Comparison of ENCODE assay signal across 8 cellular contexts in genomic region chr15:86915811-86916331, GRCh38.
A peak's percentile ranks its signal among the peaks of the same experiment; 100 is the strongest.
DNase-seq lines count a peak whose midpoint lies in the region; ATAC-seq and TF ChIP-seq lines count a peak whose summit lies in the region.

No MANE protein-coding gene starts in this region.

- no peaks in the 10 kb centered on the region for H3K79me2 ChIP-seq in MM.1S (ENCODE audit: low read length)

- 22% methylated on average over 12 of the region's 12 CpGs for WGBS in right cardiac atrium

- H3K9me3 ChIP-seq in MM.1S (replicated peaks; ENCODE audit: insufficient read depth, low read length) (no peaks in the 10 kb centered on the region), right cardiac atrium (ENCODE audit: control insufficient read depth, low read length) (no peaks in the 10 kb centered on the region)

- H3K4me2 ChIP-seq in MM.1S (ENCODE audit: low read depth, low read length): no peak overlapping the region

- H3K4me3 ChIP-seq in MM.1S (ENCODE audit: low read length): no peak overlapping the region
- H3K4me3 ChIP-seq in right cardiac atrium (ENCODE audit: low read length): no peak overlapping the region

- no peaks in the 10 kb centered on the region for H4K20me1 ChIP-seq in MM.1S (ENCODE audit: insufficient read depth, low read length)

- POLR2A ChIA-PET in WTC11 (lab: Charles Lee): no interaction called here

- H3K9ac ChIP-seq in MM.1S (ENCODE audit: low read length): no peak overlapping the region

- peak overlapping the region; percentile 9; the same call in 1 of the 2 replicates for H2AFZ ChIP-seq in MM.1S (ENCODE audit: low read length)

- DNase-seq in DMS79 treated with DMSO at 0.1 percent for 48 hours (lab: John Stamatoyannopoulos, UW) (peak; percentile 0), MM.1S (peak; percentile 73), WTC11 (ENCODE audit: low spot score) (peak; percentile 36), right cardiac atrium (peak in 1 of 3 donors; percentile 15), immature natural killer cell (no peak)
- DNase-seq in stimulated activated naive B cell treated with anti-CD40 and anti-IgM and Interleukin-4, amounts not matched to agents 10 μg/mL and 1 μg/mL and 100 μg/mL, for 72 hours: no peak
- no peak for DNase-seq in activated CD4-positive, alpha-beta T cell treated with anti-CD3 and anti-CD28 coated beads, Interleukin-2, amount 50 U/mL, for 1 hour
- DNase-seq in activated CD8-positive, alpha-beta memory T cell treated with anti-CD3 and anti-CD28 coated beads, Interleukin-2, amount 10 ng/mL, durations not matched to agents 7 days and 5 days: no peak

- no peaks in the 10 kb centered on the region for H3K36me3 ChIP-seq in MM.1S (replicated peaks; ENCODE audit: insufficient read depth, low read length)

- H3K27ac Mint-ChIP-seq in WTC11: no peak overlapping the region
- H3K27ac Mint-ChIP-seq in stimulated activated naive B cell treated with anti-CD40 and anti-IgM and Interleukin-4, amounts not matched to agents 10 μg/mL and 1 μg/mL and 100 μg/mL, for 72 hours: no peak overlapping the region
- H3K27ac Mint-ChIP-seq in immature natural killer cell: no peak overlapping the region
- H3K27ac Mint-ChIP-seq in activated CD8-positive, alpha-beta memory T cell treated with anti-CD3 and anti-CD28 coated beads, Interleukin-2, amount 10 ng/mL, durations not matched to agents 7 days and 5 days: no peak overlapping the region

- H3K4me1 ChIP-seq in MM.1S (ENCODE audit: low read length): peaks cover 4% of the 10 kb centered on the region; the same call in 1 of the 2 replicates
- H3K4me1 ChIP-seq in right cardiac atrium (ENCODE audit: control insufficient read depth, insufficient read depth, low read length): peaks cover 5% of the 10 kb centered on the region

- H3K9me3 Mint-ChIP-seq in WTC11 (no peaks in the 10 kb centered on the region), immature natural killer cell (no peaks in the 10 kb centered on the region)
- no peaks in the 10 kb centered on the region for H3K9me3 Mint-ChIP-seq in stimulated activated naive B cell treated with anti-CD40 and anti-IgM and Interleukin-4, amounts not matched to agents 10 μg/mL and 1 μg/mL and 100 μg/mL, for 72 hours
- no peaks in the 10 kb centered on the region for H3K9me3 Mint-ChIP-seq in activated CD8-positive, alpha-beta memory T cell treated with anti-CD3 and anti-CD28 coated beads, Interleukin-2, amount 10 ng/mL, durations not matched to agents 7 days and 5 days (ENCODE audit: low read depth)

- H3K4me3 Mint-ChIP-seq in WTC11: no peak overlapping the region
- H3K4me3 Mint-ChIP-seq in stimulated activated naive B cell treated with anti-CD40 and anti-IgM and Interleukin-4, amounts not matched to agents 10 μg/mL and 1 μg/mL and 100 μg/mL, for 72 hours: no peak overlapping the region
- no peak overlapping the region for H3K4me3 Mint-ChIP-seq in immature natural killer cell
- no peak overlapping the region for H3K4me3 Mint-ChIP-seq in activated CD8-positive, alpha-beta memory T cell treated with anti-CD3 and anti-CD28 coated beads, Interleukin-2, amount 10 ng/mL, durations not matched to agents 7 days and 5 days

- TF ChIP-seq CTCF in MM.1S (IDR thresholded peaks at IDR 0.05; ENCODE audit: low read length) (peak; percentile 60), WTC11 (IDR thresholded peaks at IDR 0.05) (0 out of 2 replicates have a peak, but pooled peaks have one; percentile 26)

- CTCF ChIA-PET in WTC11 (lab: Charles Lee): interaction anchor here (0.8 to 1.4 kb wide), 9 partner anchors 12 to 1331 kb away, joined by 3 to 4 read pairs (median 3); no protein-coding TSS in a partner anchor
- CTCF ChIA-PET in activated CD8-positive, alpha-beta memory T cell treated with anti-CD3 and anti-CD28 coated beads, Interleukin-2, amount 10 ng/mL, durations not matched to agents 7 days and 5 days (lab: Charles Lee): no interaction called here

- ATAC-seq in WTC11 (peak; percentile 77), right cardiac atrium (peak; percentile 69)
- peak; percentile 48 to 50 for ATAC-seq in stimulated activated naive B cell treated with anti-CD40 and anti-IgM and Interleukin-4, amounts not matched to agents 10 μg/mL and 1 μg/mL and 100 μg/mL, for 72 hours (replicated peaks)
- ATAC-seq in activated CD8-positive, alpha-beta memory T cell treated with anti-CD3 and anti-CD28 coated beads, Interleukin-2, amount 10 ng/mL, durations not matched to agents 7 days and 5 days: no peak

- no peaks in the 10 kb centered on the region for H3F3A ChIP-seq in MM.1S (ENCODE audit: insufficient read depth, low read length)

- H3K36me3 Mint-ChIP-seq in WTC11: no peaks in the 10 kb centered on the region
- H3K36me3 Mint-ChIP-seq in stimulated activated naive B cell treated with anti-CD40 and anti-IgM and Interleukin-4, amounts not matched to agents 10 μg/mL and 1 μg/mL and 100 μg/mL, for 72 hours: no peaks in the 10 kb centered on the region
- H3K36me3 Mint-ChIP-seq in immature natural killer cell: no peaks in the 10 kb centered on the region
- H3K36me3 Mint-ChIP-seq in activated CD8-positive, alpha-beta memory T cell treated with anti-CD3 and anti-CD28 coated beads, Interleukin-2, amount 10 ng/mL, durations not matched to agents 7 days and 5 days: no peaks in the 10 kb centered on the region

- intact Hi-C loops in right cardiac atrium (cut with DNase I): loop anchor here in 2 of 4 donors (5.0 to 10.0 kb wide), 3 partner anchors 1329 to 1359 kb away; no protein-coding TSS in a partner anchor

- no peaks in the 10 kb centered on the region for H3K27me3 Mint-ChIP-seq in WTC11 (ENCODE audit: low read depth)
- no peaks in the 10 kb centered on the region for H3K27me3 Mint-ChIP-seq in stimulated activated naive B cell treated with anti-CD40 and anti-IgM and Interleukin-4, amounts not matched to agents 10 μg/mL and 1 μg/mL and 100 μg/mL, for 72 hours
- H3K27me3 Mint-ChIP-seq in immature natural killer cell (ENCODE audit: low read depth in 3 of 3): peaks cover 2 to 7% (median 3%) of the 10 kb centered on the region in 3 donors
- peaks cover 2% of the 10 kb centered on the region for H3K27me3 Mint-ChIP-seq in activated CD8-positive, alpha-beta memory T cell treated with anti-CD3 and anti-CD28 coated beads, Interleukin-2, amount 10 ng/mL, durations not matched to agents 7 days and 5 days

- H3K27ac ChIP-seq in MM.1S (ENCODE audit: low read length): no peak overlapping the region
- H3K27ac ChIP-seq in right cardiac atrium (ENCODE audit: low read length): no peak overlapping the region

- H3K4me1 Mint-ChIP-seq in WTC11 (peaks cover 21% of the 10 kb centered on the region), immature natural killer cell (no peaks in the 10 kb centered on the region)
- no peaks in the 10 kb centered on the region for H3K4me1 Mint-ChIP-seq in stimulated activated naive B cell treated with anti-CD40 and anti-IgM and Interleukin-4, amounts not matched to agents 10 μg/mL and 1 μg/mL and 100 μg/mL, for 72 hours
- H3K4me1 Mint-ChIP-seq in activated CD8-positive, alpha-beta memory T cell treated with anti-CD3 and anti-CD28 coated beads, Interleukin-2, amount 10 ng/mL, durations not matched to agents 7 days and 5 days: no peaks in the 10 kb centered on the region

- H3K27me3 ChIP-seq in MM.1S (replicated peaks; ENCODE audit: insufficient read depth, low read length): no peaks in the 10 kb centered on the region
- H3K27me3 ChIP-seq in right cardiac atrium (ENCODE audit: control insufficient read depth, insufficient read depth): no peaks in the 10 kb centered on the region

- H3K9me2 ChIP-seq in MM.1S (replicated peaks; ENCODE audit: insufficient read depth, low read length): no peaks in the 10 kb centered on the region

TF ChIP-seq in WTC11, 78 proteins besides CTCF, POLR2A, EP300 and RAD21 (continues in another document):
- no peak for TF ChIP-seq IRF2 (CRISPR knock-in tag; IDR thresholded peaks at IDR 0.05; ENCODE audit: borderline replicate concordance, low read depth)
- TF ChIP-seq OVOL2 (CRISPR knock-in tag; IDR thresholded peaks at IDR 0.05; ENCODE audit: borderline replicate concordance): no peak
- no peak for TF ChIP-seq PREB (CRISPR knock-in tag; IDR thresholded peaks at IDR 0.05; ENCODE audit: borderline replicate concordance)
- no peak for TF ChIP-seq CREM (CRISPR knock-in tag; IDR thresholded peaks at IDR 0.05)
- TF ChIP-seq ATF1 (CRISPR knock-in tag; IDR thresholded peaks at IDR 0.05): no peak
- TF ChIP-seq E2F1 (CRISPR knock-in tag; IDR thresholded peaks at IDR 0.05): no peak
- TF ChIP-seq MAX (CRISPR knock-in tag; IDR thresholded peaks at IDR 0.05): no peak

Comparison
In these comparisons a context has a peak if more than half of its experiments do, and no peak if none do; other contexts are left out.
1. DNase-seq: peak in DMS79 treated with DMSO at 0.1 percent for 48 hours (single experiment), MM.1S (single experiment) and WTC11 (single experiment); none in stimulated activated naive B cell treated with anti-CD40 and anti-IgM and Interleukin-4, amounts not matched to agents 10 μg/mL and 1 μg/mL and 100 μg/mL, for 72 hours (single experiment), immature natural killer cell (0 of 3), activated CD4-positive, alpha-beta T cell treated with anti-CD3 and anti-CD28 coated beads, Interleukin-2, amount 50 U/mL, for 1 hour (single experiment) and activated CD8-positive, alpha-beta memory T cell treated with anti-CD3 and anti-CD28 coated beads, Interleukin-2, amount 10 ng/mL, durations not matched to agents 7 days and 5 days (single experiment).